16 cellular contexts compared by ENCODE assay signal in the genomic region with DNA sequence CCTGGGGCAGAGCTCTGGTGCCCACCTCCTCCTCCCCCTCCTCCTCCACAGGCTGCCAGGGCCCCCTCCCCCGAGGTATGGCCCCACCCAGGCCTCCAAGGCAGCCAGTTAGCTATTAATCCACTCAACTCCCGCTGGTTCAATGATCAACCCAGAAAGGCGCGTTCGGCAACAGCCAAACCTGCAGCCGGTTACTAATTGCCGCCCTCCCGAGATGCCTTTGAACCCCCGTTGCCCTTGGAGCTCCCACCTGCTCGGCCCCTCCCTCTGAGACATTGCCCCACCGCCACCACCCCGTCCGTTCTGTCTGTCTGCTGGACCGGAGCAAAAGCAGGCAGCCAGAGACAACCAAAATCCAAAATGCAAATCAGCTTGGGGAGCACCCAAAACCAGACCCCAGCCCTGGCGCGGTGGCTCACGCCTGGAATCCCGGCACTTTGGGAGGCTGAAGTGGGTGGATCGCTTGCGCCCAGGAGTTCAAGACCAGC. TPM values are rescaled to one million over a fixed set of nuclear protein-coding genes. Genes with fewer than 3 reads are reported as not detected.
DNase-seq lines count a peak whose midpoint lies in the region; ATAC-seq and TF ChIP-seq lines count a peak whose summit lies in the region.
"Had no signal": no experiment of that assay in that cellular context is flagged by ENCODE, and none has a peak within 500 bp of the region (broad histone marks: within the 10 kb centered on the region; RNA-seq: fewer than 3 reads in every experiment).

No MANE protein-coding gene starts in this region.

- H3K27ac ChIP-seq in CD4-positive, alpha-beta T cell (ENCODE audit: low read depth, low read length) = no peak overlapping the region
- H3K27ac ChIP-seq: tibial artery had no signal

- H3K4me1 Mint-ChIP-seq in nephron = no peaks in the 10 kb centered on the region
- no peaks in the 10 kb centered on the region for H3K4me1 Mint-ChIP-seq in CD4-positive, alpha-beta T cell (ENCODE audit: low read depth)

- POLR2A ChIA-PET in CD4-positive, alpha-beta T cell (lab: Charles Lee) = interaction anchor here (3.5 kb wide), 1 partner anchor 19 kb away, joined by 15 read pairs; no protein-coding TSS in a partner anchor

- no peak for ATAC-seq in CD4-positive, alpha-beta T cell (ENCODE audit: poor library complexity)
- ATAC-seq: activated naive CD4-positive, alpha-beta T cell treated with anti-CD3 and anti-CD28 coated beads, Interleukin-2, amount 50 U/mL, for 72 hours; gastroesophageal sphincter; T-helper 17 cell had no signal

- no peaks in the 10 kb centered on the region for H3K27me3 Mint-ChIP-seq in nephron (ENCODE audit: low read depth)
- H3K27me3 Mint-ChIP-seq in CD4-positive, alpha-beta T cell = no peaks in the 10 kb centered on the region
- H3K27me3 Mint-ChIP-seq: T-helper 17 cell had no signal

- peak; percentile 70 for DNase-seq in COLO668 (lab: John Stamatoyannopoulos, UW; ENCODE audit: unreplicated experiment)
- peak; percentile 97 for DNase-seq in HuH-7 (ENCODE audit: low spot score)
- DNase-seq in glomerular visceral epithelial cell (ENCODE audit: extremely low spot score) = peak; percentile 82
- DNase-seq in NCI-H446 treated with DMSO at 0.1 percent for 48 hours (lab: John Stamatoyannopoulos, UW) = no peak
- no peak for DNase-seq in CD4-positive, alpha-beta T cell
- DNase-seq in islet precursor cell = no peak
- no peak for DNase-seq in activated CD4-positive, alpha-beta T cell treated with anti-CD3 and anti-CD28 coated beads, Interleukin-2, amount 50 U/mL, for 1 hour
- DNase-seq: activated CD8-positive, alpha-beta memory T cell treated with anti-CD3 and anti-CD28 coated beads, Interleukin-2, amount 50 U/mL, for 48 hours; GDM1; MV-4-11; stimulated activated CD4-positive, alpha-beta T cell treated with anti-CD3 and anti-CD28 coated beads, Interleukin-1b, Interleukin-23, amount 100 ng/mL, for 48 hours; T-helper 17 cell; tibial artery had no signal

- H3K27me3 ChIP-seq in CD4-positive, alpha-beta T cell (ENCODE audit: control insufficient read depth, insufficient read depth, low read length) = no peaks in the 10 kb centered on the region
- H3K27me3 ChIP-seq: gastroesophageal sphincter, tibial artery had no signal

- peak overlapping the region in 2 of 3 experiments; percentile 11 to 46 for H3K4me3 Mint-ChIP-seq in nephron
- no peak overlapping the region for H3K4me3 Mint-ChIP-seq in CD4-positive, alpha-beta T cell
- H3K4me3 Mint-ChIP-seq: T-helper 17 cell had no signal

- intact Hi-C loops in CD4-positive, alpha-beta T cell (cut with DNase I, micrococcal nuclease) = no loop called here

- no peaks in the 10 kb centered on the region for H3K9me3 ChIP-seq in CD4-positive, alpha-beta T cell (ENCODE audit: control insufficient read depth, low read length)
- H3K9me3 ChIP-seq: gastroesophageal sphincter, tibial artery had no signal

- CTCF ChIA-PET in CD4-positive, alpha-beta T cell (lab: Charles Lee) = no interaction called here

- H3K36me3 Mint-ChIP-seq in nephron (ENCODE audit: low read depth) = peaks cover 12% of the 10 kb centered on the region
- peaks cover 21% of the 10 kb centered on the region for H3K36me3 Mint-ChIP-seq in CD4-positive, alpha-beta T cell (ENCODE audit: low read depth)
- H3K36me3 Mint-ChIP-seq: activated naive CD4-positive, alpha-beta T cell treated with anti-CD3 and anti-CD28 coated beads, Interleukin-2, amount 50 U/mL, for 72 hours had no signal

- no peaks in the 10 kb centered on the region for H3K9me3 Mint-ChIP-seq in nephron
- no peaks in the 10 kb centered on the region for H3K9me3 Mint-ChIP-seq in CD4-positive, alpha-beta T cell
- H3K9me3 Mint-ChIP-seq: activated naive CD4-positive, alpha-beta T cell treated with anti-CD3 and anti-CD28 coated beads, Interleukin-2, amount 50 U/mL, for 72 hours had no signal

- TF ChIP-seq CTCF in nephron (IDR thresholded peaks at IDR 0.05; ENCODE audit: unreplicated experiment in 3 of 3) = no peak
- no peak for TF ChIP-seq CTCF in CD4-positive, alpha-beta T cell (IDR thresholded peaks at IDR 0.05)

- peak overlapping the region; percentile 71 to 93 (median 90) for H3K27ac Mint-ChIP-seq in nephron
- H3K27ac Mint-ChIP-seq in CD4-positive, alpha-beta T cell = no peak overlapping the region
- H3K27ac Mint-ChIP-seq: T-helper 17 cell had no signal

RNA-seq across cellular contexts. Expression of a gene that starts 25.8 kb away (rescaled TPM):
- 10 to 100 TPM; 30.8 to 34.2 TPM for total RNA-seq in CD4-positive, alpha-beta T cell

RNA-seq across cellular contexts. Expression of a gene that starts 37.3 kb away (rescaled TPM):
- 10 to 100 TPM; 73.0 to 75.0 TPM for total RNA-seq in CD4-positive, alpha-beta T cell

Comparison
In these comparisons a context has a peak if more than half of its experiments do, and no peak if none do; other contexts are left out.
1. DNase-seq: peak in COLO668 (single experiment), HuH-7 (single experiment) and glomerular visceral epithelial cell (single experiment); none in NCI-H446 treated with DMSO at 0.1 percent for 48 hours (single experiment), CD4-positive, alpha-beta T cell (0 of 10), islet precursor cell (single experiment) and activated CD4-positive, alpha-beta T cell treated with anti-CD3 and anti-CD28 coated beads, Interleukin-2, amount 50 U/mL, for 1 hour (single experiment).